Comparison of ENCODE assay signal across 34 cellular contexts in the genomic region with DNA sequence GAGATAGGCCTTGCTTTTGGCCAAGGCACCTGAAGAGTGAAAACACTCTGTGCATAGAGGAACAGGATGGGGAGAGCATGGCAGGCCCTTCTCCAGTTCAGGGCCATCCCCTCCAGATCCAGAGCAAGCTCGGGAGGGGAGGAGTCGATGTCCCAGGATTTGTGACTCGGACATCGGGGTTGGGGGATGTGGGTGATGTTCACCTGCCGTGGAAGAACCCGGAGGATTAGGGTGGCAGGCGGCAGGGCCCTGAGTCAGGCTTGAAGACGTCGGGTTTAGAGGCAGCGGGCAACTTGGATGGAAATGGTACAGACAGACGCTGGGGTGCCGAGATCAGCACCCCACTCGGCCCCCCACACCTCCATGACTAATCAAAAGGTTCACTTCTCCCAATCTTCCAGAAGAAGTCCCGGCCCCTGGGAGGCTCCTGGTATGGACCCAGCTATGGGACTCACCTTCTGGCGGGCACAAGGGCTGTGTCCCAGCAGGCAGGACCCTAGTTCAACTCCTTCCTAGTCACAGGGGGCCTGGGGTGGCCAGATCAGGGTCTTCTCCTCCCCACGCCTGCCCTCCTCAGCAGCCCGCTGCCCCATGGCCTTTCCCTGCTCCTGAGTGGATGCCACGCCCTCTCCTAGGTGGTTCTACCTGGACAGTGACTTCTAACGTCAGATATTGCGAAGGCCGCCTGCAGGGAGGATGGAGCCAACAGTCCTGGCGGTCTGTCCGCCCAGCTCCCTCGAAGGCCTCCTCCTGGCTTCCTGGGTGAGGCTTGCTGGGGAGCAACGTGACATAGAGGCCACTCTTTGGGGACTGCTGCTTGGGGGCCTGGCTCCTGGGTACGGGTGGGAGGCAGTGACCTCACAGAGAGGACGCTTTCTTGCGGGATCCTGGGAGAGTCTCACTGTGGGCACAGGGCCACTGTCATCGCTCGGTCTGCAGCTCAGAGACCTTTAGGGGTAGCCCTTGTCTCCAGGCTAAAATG.
"Had no signal": no experiment of that assay in that cellular context is flagged by ENCODE, and none has a peak within 500 bp of the region (broad histone marks: within the 10 kb centered on the region; RNA-seq: fewer than 3 reads in every experiment).

No MANE protein-coding gene starts in this region.

- FAIRE-seq: frontal cortex had no signal

- H3K27me3 Mint-ChIP-seq: activated B cell treated with CpG ODN at 0.5 μM for 24 hours; activated CD8-positive, alpha-beta T cell treated with anti-CD3 and anti-CD28 coated beads for 36 hours; activated naive CD8-positive, alpha-beta T cell treated with anti-CD3 and anti-CD28 coated beads, Interleukin-2, amount 50 U/mL, for 24 hours; dendritic cell treated with granulocyte-macrophage colony-stimulating factor and Interleukin-4, amounts not matched to agents 40 ng/mL and 50 ng/mL, for 4 days had no signal

- H3K9me3 ChIP-seq: adrenal gland, ascending aorta, breast epithelium had no signal

- H3K27me3 ChIP-seq: adrenal gland, ascending aorta, cardiac muscle cell had no signal

- H3K27ac Mint-ChIP-seq: activated B cell treated with CpG ODN at 0.5 μM for 24 hours; activated CD8-positive, alpha-beta T cell treated with anti-CD3 and anti-CD28 coated beads for 36 hours; activated naive CD4-positive, alpha-beta T cell treated with anti-CD3 and anti-CD28 coated beads, Interleukin-2, amount 50 U/mL, for 24 hours; activated naive CD8-positive, alpha-beta T cell treated with anti-CD3 and anti-CD28 coated beads for 36 hours; activated naive CD8-positive, alpha-beta T cell treated with anti-CD3 and anti-CD28 coated beads, Interleukin-2, amount 50 U/mL, for 24 hours; activated T-helper 17 cell treated with anti-CD3 and anti-CD28 coated beads, Interleukin-2, amount 50 U/mL, for 72 hours; dendritic cell treated with granulocyte-macrophage colony-stimulating factor and Interleukin-4, amounts not matched to agents 40 ng/mL and 50 ng/mL, for 4 days; endodermal cell; T-cell; T-helper 1 cell treated with Interleukin-12 subunit alpha and Interleukin-12 subunit beta and Interleukin-4 antibody, amounts not matched to agents 30 μg/mL and 1 μg/mL, for 36 hours had no signal

- H3K27ac ChIP-seq: adrenal gland, ascending aorta, breast epithelium, cardiac muscle cell, coronary artery, dorsolateral prefrontal cortex, WERI-Rb-1 had no signal

- H3K4me3 ChIP-seq: adrenal gland, ascending aorta, breast epithelium, cardiac muscle cell, coronary artery, dorsolateral prefrontal cortex had no signal

- H3K9me3 Mint-ChIP-seq: activated CD8-positive, alpha-beta T cell treated with anti-CD3 and anti-CD28 coated beads for 36 hours; activated naive CD4-positive, alpha-beta T cell treated with anti-CD3 and anti-CD28 coated beads, Interleukin-2, amount 50 U/mL, for 24 hours; activated naive CD8-positive, alpha-beta T cell treated with anti-CD3 and anti-CD28 coated beads for 36 hours; activated T-cell treated with anti-CD3 and anti-CD28 coated beads, Interleukin-2, amount 50 U/mL, for 4 hours; dendritic cell treated with granulocyte-macrophage colony-stimulating factor and Interleukin-4, amounts not matched to agents 40 ng/mL and 50 ng/mL, for 4 days; endodermal cell had no signal

- DNase-seq: activated B cell treated with CpG ODN at 0.5 μM for 24 hours; activated CD4-positive, alpha-beta T cell treated with anti-CD3 and anti-CD28 coated beads for 48 hours; activated CD4-positive, alpha-beta T cell treated with anti-CD3 and anti-CD28 coated beads, Interleukin-2, amount 50 U/mL, for 1 hour; activated CD4-positive, alpha-beta T cell treated with anti-CD3 and anti-CD28 coated beads, Interleukin-2, amount 50 U/mL, for 48 hours; activated CD8-positive, alpha-beta memory T cell treated with anti-CD3 and anti-CD28 coated beads for 24 hours; activated CD8-positive, alpha-beta T cell treated with anti-CD3 and anti-CD28 coated beads for 36 hours; activated effector memory CD4-positive, alpha-beta T cell treated with Interleukin-2 at 50 U/mL for 16 hours; activated gamma-delta T cell treated with Interleukin-2 at 50 U/mL for 16 hours; activated naive CD4-positive, alpha-beta T cell treated with Interleukin-2 at 50 U/mL for 16 hours; activated naive CD8-positive, alpha-beta T cell treated with anti-CD3 and anti-CD28 coated beads for 36 hours; activated naive CD8-positive, alpha-beta T cell treated with anti-CD3 and anti-CD28 coated beads, Interleukin-2, amount 50 U/mL, for 24 hours; activated T-cell treated with anti-CD3 and anti-CD28 coated beads, Interleukin-2, amount 50 U/mL, for 4 hours; adrenal gland; amygdala; central memory CD4-positive, alpha-beta T cell; cerebellar nuclear complex; effector memory CD4-positive, alpha-beta T cell; endodermal cell; foreskin fibroblast; head of caudate nucleus; T-cell; T-helper 9 cell; WERI-Rb-1 had no signal

- H3K4me1 ChIP-seq: adrenal gland, ascending aorta, breast epithelium had no signal

- H3K36me3 ChIP-seq: adrenal gland, ascending aorta, breast epithelium, cardiac muscle cell, WERI-Rb-1 had no signal

- H3K36me3 Mint-ChIP-seq: activated naive CD4-positive, alpha-beta T cell treated with anti-CD3 and anti-CD28 coated beads, Interleukin-2, amount 50 U/mL, for 24 hours; activated naive CD8-positive, alpha-beta T cell treated with anti-CD3 and anti-CD28 coated beads for 36 hours; brain; T-cell had no signal

- H3K4me1 Mint-ChIP-seq: activated B cell treated with CpG ODN at 0.5 μM for 24 hours; activated naive CD4-positive, alpha-beta T cell treated with anti-CD3 and anti-CD28 coated beads, Interleukin-2, amount 50 U/mL, for 24 hours; activated naive CD8-positive, alpha-beta T cell treated with anti-CD3 and anti-CD28 coated beads for 36 hours; activated naive CD8-positive, alpha-beta T cell treated with anti-CD3 and anti-CD28 coated beads, Interleukin-2, amount 50 U/mL, for 24 hours; activated T-helper 17 cell treated with anti-CD3 and anti-CD28 coated beads, Interleukin-2, amount 50 U/mL, for 72 hours; endodermal cell; T-cell had no signal

- H3K4me3 Mint-ChIP-seq: activated B cell treated with CpG ODN at 0.5 μM for 24 hours; activated CD8-positive, alpha-beta T cell treated with anti-CD3 and anti-CD28 coated beads for 36 hours; activated naive CD4-positive, alpha-beta T cell treated with anti-CD3 and anti-CD28 coated beads, Interleukin-2, amount 50 U/mL, for 24 hours; activated naive CD8-positive, alpha-beta T cell treated with anti-CD3 and anti-CD28 coated beads for 36 hours; activated naive CD8-positive, alpha-beta T cell treated with anti-CD3 and anti-CD28 coated beads, Interleukin-2, amount 50 U/mL, for 24 hours; activated T-cell treated with anti-CD3 and anti-CD28 coated beads, Interleukin-2, amount 50 U/mL, for 4 hours; activated T-helper 17 cell treated with anti-CD3 and anti-CD28 coated beads, Interleukin-2, amount 50 U/mL, for 72 hours; brain; dendritic cell treated with granulocyte-macrophage colony-stimulating factor and Interleukin-4, amounts not matched to agents 40 ng/mL and 50 ng/mL, for 4 days; endodermal cell; T-cell; T-helper 1 cell treated with Interleukin-12 subunit alpha and Interleukin-12 subunit beta and Interleukin-4 antibody, amounts not matched to agents 30 μg/mL and 1 μg/mL, for 36 hours had no signal
